Comparison of ENCODE assay signal across 1 cellular context in the genomic region with DNA sequence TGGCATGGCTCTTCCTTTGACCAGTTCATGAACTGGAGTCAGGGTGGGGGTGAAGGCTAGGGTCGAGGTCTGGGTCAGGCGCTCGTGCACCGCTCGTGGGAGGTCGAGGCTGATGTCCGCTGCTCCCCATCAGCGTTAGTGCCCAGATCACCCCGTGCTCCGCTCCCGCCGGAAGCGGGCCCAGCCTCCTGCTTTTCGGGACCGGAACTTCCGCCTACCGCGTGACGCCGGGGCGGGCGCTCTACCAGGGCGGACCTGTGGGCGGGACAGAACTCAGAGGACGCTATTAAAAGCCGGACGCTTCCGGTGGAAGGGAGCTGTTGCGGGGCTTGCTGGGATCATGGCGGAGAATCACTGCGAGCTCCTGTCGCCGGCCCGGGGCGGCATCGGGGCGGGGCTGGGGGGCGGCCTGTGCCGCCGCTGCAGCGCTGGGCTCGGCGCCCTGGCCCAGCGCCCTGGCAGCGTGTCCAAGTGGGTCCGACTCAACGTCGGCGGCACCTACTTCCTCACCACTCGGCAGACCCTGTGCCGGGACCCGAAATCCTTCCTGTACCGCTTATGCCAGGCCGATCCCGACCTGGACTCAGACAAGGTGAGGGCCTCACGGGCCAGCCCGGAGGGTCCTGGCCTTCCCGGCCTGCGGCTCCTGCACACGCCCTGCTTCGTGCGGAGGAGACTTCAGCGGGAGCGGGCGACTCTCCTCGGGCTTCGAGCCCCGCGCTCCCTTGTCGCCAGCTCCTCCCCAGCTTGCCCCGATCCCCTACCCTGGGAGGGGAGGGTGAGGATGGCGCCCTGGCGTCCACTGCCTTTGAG.
TF ChIP-seq lines count a peak whose summit lies in the region.

A gene with protein sequence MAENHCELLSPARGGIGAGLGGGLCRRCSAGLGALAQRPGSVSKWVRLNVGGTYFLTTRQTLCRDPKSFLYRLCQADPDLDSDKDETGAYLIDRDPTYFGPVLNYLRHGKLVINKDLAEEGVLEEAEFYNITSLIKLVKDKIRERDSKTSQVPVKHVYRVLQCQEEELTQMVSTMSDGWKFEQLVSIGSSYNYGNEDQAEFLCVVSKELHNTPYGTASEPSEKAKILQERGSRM (plus strand): TSS at position 315 of the 813 bp plus-strand sequence. CDS start 26 bp downstream, at position 341.

TF ChIP-seq in HEK293, 187 proteins besides CTCF, POLR2A, EP300 and RAD21 (continued from another document):
- peak; percentile 87 for TF ChIP-seq ZNF610 (tag by site-specific recombination; IDR thresholded peaks at IDR 0.05; ENCODE audit: borderline replicate concordance)
- TF ChIP-seq, protein P1, sequence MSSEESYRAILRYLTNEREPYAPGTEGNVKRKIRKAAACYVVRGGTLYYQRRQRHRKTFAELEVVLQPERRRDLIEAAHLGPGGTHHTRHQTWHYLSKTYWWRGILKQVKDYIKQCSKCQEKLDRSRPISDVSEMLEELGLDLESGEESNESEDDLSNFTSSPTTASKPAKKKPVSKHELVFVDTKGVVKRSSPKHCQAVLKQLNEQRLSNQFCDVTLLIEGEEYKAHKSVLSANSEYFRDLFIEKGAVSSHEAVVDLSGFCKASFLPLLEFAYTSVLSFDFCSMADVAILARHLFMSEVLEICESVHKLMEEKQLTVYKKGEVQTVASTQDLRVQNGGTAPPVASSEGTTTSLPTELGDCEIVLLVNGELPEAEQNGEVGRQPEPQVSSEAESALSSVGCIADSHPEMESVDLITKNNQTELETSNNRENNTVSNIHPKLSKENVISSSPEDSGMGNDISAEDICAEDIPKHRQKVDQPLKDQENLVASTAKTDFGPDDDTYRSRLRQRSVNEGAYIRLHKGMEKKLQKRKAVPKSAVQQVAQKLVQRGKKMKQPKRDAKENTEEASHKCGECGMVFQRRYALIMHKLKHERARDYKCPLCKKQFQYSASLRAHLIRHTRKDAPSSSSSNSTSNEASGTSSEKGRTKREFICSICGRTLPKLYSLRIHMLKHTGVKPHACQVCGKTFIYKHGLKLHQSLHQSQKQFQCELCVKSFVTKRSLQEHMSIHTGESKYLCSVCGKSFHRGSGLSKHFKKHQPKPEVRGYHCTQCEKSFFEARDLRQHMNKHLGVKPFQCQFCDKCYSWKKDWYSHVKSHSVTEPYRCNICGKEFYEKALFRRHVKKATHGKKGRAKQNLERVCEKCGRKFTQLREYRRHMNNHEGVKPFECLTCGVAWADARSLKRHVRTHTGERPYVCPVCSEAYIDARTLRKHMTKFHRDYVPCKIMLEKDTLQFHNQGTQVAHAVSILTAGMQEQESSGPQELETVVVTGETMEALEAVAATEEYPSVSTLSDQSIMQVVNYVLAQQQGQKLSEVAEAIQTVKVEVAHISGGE (tag by site-specific recombination; conservative IDR thresholded peaks at IDR 0.05; ENCODE audit: low read depth), result peak; percentile 100
- peak; percentile 81 for TF ChIP-seq SCRT2 (tag by site-specific recombination; IDR thresholded peaks at IDR 0.05)
- TF ChIP-seq ZNF239 (tag by site-specific recombination; IDR thresholded peaks at IDR 0.05), result 0 out of 2 replicates have a peak, but pooled peaks have one; percentile 50
- no peak for TF ChIP-seq HOXA7 (CRISPR knock-in tag; IDR thresholded peaks at IDR 0.05; ENCODE audit: borderline replicate concordance)
- TF ChIP-seq ZBTB20 (tag by site-specific recombination; IDR thresholded peaks at IDR 0.05), result peak; percentile 67; the same call in 1 of the 2 replicates
- no peak for TF ChIP-seq ZNF175 (tag by site-specific recombination; IDR thresholded peaks at IDR 0.05)
- TF ChIP-seq OSR2 (tag by site-specific recombination; IDR thresholded peaks at IDR 0.05), result peak; percentile 42
- TF ChIP-seq, protein P2, sequence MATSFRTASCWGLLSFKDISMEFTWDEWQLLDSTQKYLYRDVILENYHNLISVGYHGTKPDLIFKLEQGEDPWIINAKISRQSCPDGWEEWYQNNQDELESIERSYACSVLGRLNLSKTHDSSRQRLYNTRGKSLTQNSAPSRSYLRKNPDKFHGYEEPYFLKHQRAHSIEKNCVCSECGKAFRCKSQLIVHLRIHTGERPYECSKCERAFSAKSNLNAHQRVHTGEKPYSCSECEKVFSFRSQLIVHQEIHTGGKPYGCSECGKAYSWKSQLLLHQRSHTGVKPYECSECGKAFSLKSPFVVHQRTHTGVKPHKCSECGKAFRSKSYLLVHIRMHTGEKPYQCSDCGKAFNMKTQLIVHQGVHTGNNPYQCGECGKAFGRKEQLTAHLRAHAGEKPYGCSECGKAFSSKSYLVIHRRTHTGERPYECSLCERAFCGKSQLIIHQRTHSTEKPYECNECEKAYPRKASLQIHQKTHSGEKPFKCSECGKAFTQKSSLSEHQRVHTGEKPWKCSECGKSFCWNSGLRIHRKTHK (tag by site-specific recombination; IDR thresholded peaks at IDR 0.05), result no peak
- TF ChIP-seq ZNF155 (tag by site-specific recombination; IDR thresholded peaks at IDR 0.05), result no peak
- peak; percentile 67; the same call in 1 of the 2 replicates for TF ChIP-seq ZNF335 (tag by site-specific recombination; conservative IDR thresholded peaks at IDR 0.05)
- no peak for TF ChIP-seq ZNF549 (tag by site-specific recombination; IDR thresholded peaks at IDR 0.05)
- peak; percentile 93 for TF ChIP-seq YY2 (tag by site-specific recombination; IDR thresholded peaks at IDR 0.05)
- TF ChIP-seq HOXD13 (CRISPR knock-in tag; IDR thresholded peaks at IDR 0.05; ENCODE audit: borderline replicate concordance), result 0 out of 2 replicates have a peak, but pooled peaks have one; percentile 14
- TF ChIP-seq ZNF433 (tag by site-specific recombination; IDR thresholded peaks at IDR 0.05; ENCODE audit: low read depth), result no peak
- no peak for TF ChIP-seq ZNF292 (tag by site-specific recombination; IDR thresholded peaks at IDR 0.05; ENCODE audit: borderline replicate concordance, low read depth)
- peak; percentile 98 for TF ChIP-seq KLF8 (tag by site-specific recombination; IDR thresholded peaks at IDR 0.05)
- TF ChIP-seq ZNF324 (tag by site-specific recombination; IDR thresholded peaks at IDR 0.05), result peak; percentile 96
- no peak for TF ChIP-seq ZNF529 (tag by site-specific recombination; IDR thresholded peaks at IDR 0.05; ENCODE audit: insufficient replicate concordance)
- no peak for TF ChIP-seq ZNF214 (tag by site-specific recombination; IDR thresholded peaks at IDR 0.05; ENCODE audit: borderline replicate concordance)
- TF ChIP-seq, protein P3, sequence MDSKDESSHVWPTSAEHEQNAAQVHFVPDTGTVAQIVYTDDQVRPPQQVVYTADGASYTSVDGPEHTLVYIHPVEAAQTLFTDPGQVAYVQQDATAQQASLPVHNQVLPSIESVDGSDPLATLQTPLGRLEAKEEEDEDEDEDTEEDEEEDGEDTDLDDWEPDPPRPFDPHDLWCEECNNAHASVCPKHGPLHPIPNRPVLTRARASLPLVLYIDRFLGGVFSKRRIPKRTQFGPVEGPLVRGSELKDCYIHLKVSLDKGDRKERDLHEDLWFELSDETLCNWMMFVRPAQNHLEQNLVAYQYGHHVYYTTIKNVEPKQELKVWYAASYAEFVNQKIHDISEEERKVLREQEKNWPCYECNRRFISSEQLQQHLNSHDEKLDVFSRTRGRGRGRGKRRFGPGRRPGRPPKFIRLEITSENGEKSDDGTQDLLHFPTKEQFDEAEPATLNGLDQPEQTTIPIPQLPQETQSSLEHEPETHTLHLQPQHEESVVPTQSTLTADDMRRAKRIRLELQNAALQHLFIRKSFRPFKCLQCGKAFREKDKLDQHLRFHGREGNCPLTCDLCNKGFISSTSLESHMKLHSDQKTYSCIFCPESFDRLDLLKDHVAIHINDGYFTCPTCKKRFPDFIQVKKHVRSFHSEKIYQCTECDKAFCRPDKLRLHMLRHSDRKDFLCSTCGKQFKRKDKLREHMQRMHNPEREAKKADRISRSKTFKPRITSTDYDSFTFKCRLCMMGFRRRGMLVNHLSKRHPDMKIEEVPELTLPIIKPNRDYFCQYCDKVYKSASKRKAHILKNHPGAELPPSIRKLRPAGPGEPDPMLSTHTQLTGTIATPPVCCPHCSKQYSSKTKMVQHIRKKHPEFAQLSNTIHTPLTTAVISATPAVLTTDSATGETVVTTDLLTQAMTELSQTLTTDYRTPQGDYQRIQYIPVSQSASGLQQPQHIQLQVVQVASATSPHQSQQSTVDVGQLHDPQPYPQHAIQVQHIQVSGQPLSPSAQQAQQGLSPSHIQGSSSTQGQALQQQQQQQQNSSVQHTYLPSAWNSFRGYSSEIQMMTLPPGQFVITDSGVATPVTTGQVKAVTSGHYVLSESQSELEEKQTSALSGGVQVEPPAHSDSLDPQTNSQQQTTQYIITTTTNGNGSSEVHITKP (tag by site-specific recombination; IDR thresholded peaks at IDR 0.05), result peak; percentile 61
TF ChIP-seq in HEK293: peak in this region for 78.
